In genomic region chr1:171484760-171485374, GRCh38 we compare ENCODE assay signal across 8 cellular contexts. TPM values are rescaled to one million over a fixed set of nuclear protein-coding genes. Genes with fewer than 3 reads are reported as not detected.
DNase-seq lines count a peak whose midpoint lies in the region; ATAC-seq, FAIRE-seq and TF ChIP-seq lines count a peak whose summit lies in the region.

No MANE protein-coding gene starts in this region.

- H3K27ac ChIP-seq in A549 (peak overlapping the region; percentile 92 to 98), Panc1 (ENCODE audit: low read length) (peak overlapping the region; percentile 98), osteoblast (ENCODE audit: low read depth, low read length) (peak overlapping the region; percentile 99)

- no peak for TF ChIP-seq RAD21 in A549 (conservative IDR thresholded peaks at IDR 0.05 in 1 of 2, IDR thresholded peaks at IDR 0.05 in 1 of 2)

- CTCF ChIA-PET in A549 (lab: Yijun Ruan, JAX) (interaction anchor here (0.6 to 2.3 kb wide), 31 partner anchors 9 to 259 kb away, joined by 3 to 14 read pairs (median 4); no protein-coding TSS in a partner anchor), Panc1 (lab: Charles Lee) (interaction anchor here (0.6 kb wide), 1 partner anchor 333 kb away, joined by 3 read pairs; no protein-coding TSS in a partner anchor)

- peak overlapping the region; percentile 96 for H2AFZ ChIP-seq in osteoblast (ENCODE audit: low read length)

- H3K36me3 ChIP-seq in Panc1 (ENCODE audit: control insufficient read depth, insufficient read depth, low read length), result peaks cover 8% of the 10 kb centered on the region; the same call in 1 of the 2 replicates
- no peaks in the 10 kb centered on the region for H3K36me3 ChIP-seq in osteoblast (ENCODE audit: insufficient read depth, low read length)

- POLR2A ChIA-PET in A549 (lab: Yijun Ruan, JAX), result interaction anchor here (1.1 to 2.0 kb wide), 6 partner anchors 10 to 171 kb away, joined by 3 to 7 read pairs (median 4); partner anchors contain the start of gene FMO4
- POLR2A ChIA-PET in Panc1 (lab: Charles Lee), result no interaction called here

- H3K4me1 ChIP-seq in A549 (peaks cover 24% of the 10 kb centered on the region), Panc1 (ENCODE audit: control insufficient read depth, insufficient read depth, low read length) (peaks cover 22% of the 10 kb centered on the region), osteoblast (ENCODE audit: insufficient read depth, low read length) (peaks cover 20% of the 10 kb centered on the region)

- peak; percentile 49 to 53 for ATAC-seq in A549
- ATAC-seq in GM18861 (IDR thresholded peaks at IDR 0.05; ENCODE audit: unreplicated experiment), result peak; percentile 40
- ATAC-seq in HG03025 (IDR thresholded peaks at IDR 0.05; ENCODE audit: low FRiP score, unreplicated experiment), result peak; percentile 62
- ATAC-seq in Panc1, result peak; percentile 59
- peak; percentile 48 for ATAC-seq in esophagus mucosa

- intact Hi-C loops in Panc1 (cut with micrococcal nuclease; ENCODE audit: unreplicated experiment), result no loop called here

- H3K9me3 ChIP-seq in A549 (no peaks in the 10 kb centered on the region), Panc1 (ENCODE audit: control insufficient read depth, insufficient read depth, low read depth, low read length) (no peaks in the 10 kb centered on the region), osteoblast (ENCODE audit: low read depth, low read length) (no peaks in the 10 kb centered on the region)

- DNase-seq in A549 (ENCODE audit: low read depth in 1 of 2, low spot score in 1 of 2) (no peak), Panc1 (ENCODE audit: low read depth, low spot score) (no peak), osteoblast (ENCODE audit: insufficient read length, low spot score, missing footprints) (peak; percentile 37), epidermal melanocyte (ENCODE audit: insufficient read length, low spot score) (no peak)
- DNase-seq in stimulated activated CD4-positive, alpha-beta T cell treated with anti-CD3 and anti-CD28 coated beads, Interleukin-2, amount 100 ng/mL, for 48 hours, result no peak

- TSS peak; percentile 97 for BruUV-seq in Panc1 (replicated peaks; lab: Mats Ljungman, UMichigan)

- 23% methylated on average over 6 of the region's 6 CpGs for WGBS in A549 (ENCODE audit: missing lambda C conversion rate)

- no peak for FAIRE-seq in A549 (lab: Jason Lieb, UNC)

- H3K79me2 ChIP-seq in osteoblast (ENCODE audit: insufficient read depth, low read length), result peaks cover 45% of the 10 kb centered on the region

- H3K4me3 ChIP-seq in A549 (peak overlapping the region; percentile 79), Panc1 (ENCODE audit: low read depth in 2 of 2, low read length in 2 of 2) (peak overlapping the region; percentile 69 to 97), osteoblast (ENCODE audit: insufficient read depth, low read length) (peak overlapping the region; percentile 100)

- in situ Hi-C loops in Panc1 (cut with HindIII; ENCODE audit: low pct_unique_long_range_greater_than_20kb, low sequenced_read_pairs), result no loop called here

- TF ChIP-seq CTCF in A549 (IDR thresholded peaks at IDR 0.05), result no peak; the same call in 2 of the 3 replicates
- TF ChIP-seq CTCF in Panc1 (IDR thresholded peaks at IDR 0.05), result no peak
- no peak for TF ChIP-seq CTCF in osteoblast (IDR thresholded peaks at IDR 0.05; ENCODE audit: extremely low read depth, low read depth, low read length)

- no peak for TF ChIP-seq EP300 in A549 (IDR thresholded peaks at IDR 0.05)

- no peak for TF ChIP-seq POLR2A in A549 (IDR thresholded peaks at IDR 0.05; ENCODE audit: low read length)

- H3K27me3 ChIP-seq in Panc1 (ENCODE audit: control insufficient read depth, insufficient read depth, low read length), result no peaks in the 10 kb centered on the region
- H3K27me3 ChIP-seq in osteoblast (ENCODE audit: insufficient read depth, low read length), result no peaks in the 10 kb centered on the region

- H4K20me1 ChIP-seq in osteoblast (ENCODE audit: insufficient read depth, low read length), result peaks cover 40% of the 10 kb centered on the region

- H3K4me2 ChIP-seq in A549, result peak overlapping the region; percentile 62
- H3K4me2 ChIP-seq in osteoblast (ENCODE audit: insufficient read depth, low read length), result peak overlapping the region; percentile 95

TF ChIP-seq in A549, 52 proteins besides CTCF, POLR2A, EP300 and RAD21:
- no peak for TF ChIP-seq HOXB13 (CRISPR knock-in tag; IDR thresholded peaks at IDR 0.05; ENCODE audit: low read depth)
- TF ChIP-seq RFX5 (IDR thresholded peaks at IDR 0.05), result no peak
- TF ChIP-seq USF2 (IDR thresholded peaks at IDR 0.05), result no peak
- no peak for TF ChIP-seq PHF8 (IDR thresholded peaks at IDR 0.05; ENCODE audit: borderline replicate concordance, low read depth)
- no peak for TF ChIP-seq CHD2 (IDR thresholded peaks at IDR 0.05; ENCODE audit: low read length, partially characterized antibody)

RNA-seq across cellular contexts. Expression of gene PRRC2C, which starts 0.5 kb away (rescaled TPM):
- polyA plus RNA-seq in A549 (2011; rRNA removed) (96.3 and 139 TPM in 2 replicates), A549 (2017; fragmentation: RNase III; extraction: RNeasy Plus Mini Kit Qiagen cat#74134 plus additional on column Dnase treatment) (50.3 to 61.6 TPM (median 55.4 TPM) in 3 replicates)
- 24.3 and 30.1 TPM in 2 replicates for polyA plus RNA-seq in A549 (2012; cell fraction: cytosol; rRNA removed)
- polyA plus RNA-seq in A549 (2012; cell fraction: nucleus; rRNA removed), result 52.6 and 74.8 TPM in 2 replicates
- polyA minus RNA-seq in A549 (2011; rRNA and poly(A)+ RNA removed), result 154 and 163 TPM in 2 replicates
- total RNA-seq in Panc1 (2021; ENCODE audit: unreplicated experiment) (145 TPM), esophagus mucosa (120 TPM), osteoblast (40.5 and 52.2 TPM in 2 replicates)
- 44.7 TPM for polyA plus RNA-seq in Panc1 (2012; ENCODE audit: insufficient read length)
